ENCODE assay signal across 8 cellular contexts in genomic region chr4:25233737-25234389, GRCh38. TPM values are rescaled to one million over a fixed set of nuclear protein-coding genes. Genes with fewer than 3 reads are reported as not detected.
DNase-seq lines count a peak whose midpoint lies in the region; ATAC-seq, FAIRE-seq and TF ChIP-seq lines count a peak whose summit lies in the region.

Gene PI4K2B, plus strand, starts transcription at chr4:25234033. Its CDS starts 131 bp downstream, at chr4:25234164.

- DNase-seq in DMS79 (lab: John Stamatoyannopoulos, UW) (peak; percentile 49), RCC 7860 (ENCODE audit: low spot score) (peak; percentile 74), esophagus squamous epithelium (lab: John Stamatoyannopoulos, UW) (peak; percentile 60), naive B cell (peak; percentile 96)
- peak; percentile 94 to 97 for DNase-seq in activated T-cell treated with anti-CD3 and anti-CD28 coated beads, Interleukin-2, amount 50 U/mL, for 72 hours
- DNase-seq in stimulated activated naive B cell treated with anti-CD40 and anti-IgM and Interleukin-4, amounts not matched to agents 10 μg/mL and 1 μg/mL and 100 μg/mL, for 72 hours, result peak; percentile 93

- H3K4me3 Mint-ChIP-seq in activated T-cell treated with anti-CD3 and anti-CD28 coated beads, Interleukin-2, amount 50 U/mL, for 72 hours, result peak within 1 kb of the TSS; percentile 92 to 99
- H3K4me3 Mint-ChIP-seq in naive B cell, result peak within 1 kb of the TSS; percentile 83 to 96 (median 92)
- peak within 1 kb of the TSS; percentile 92 to 94 for H3K4me3 Mint-ChIP-seq in stimulated activated naive B cell treated with anti-CD40 and anti-IgM and Interleukin-4, amounts not matched to agents 10 μg/mL and 1 μg/mL and 100 μg/mL, for 72 hours

- peak within 1 kb of the TSS; percentile 65 to 94 (median 81) for H3K4me3 ChIP-seq in esophagus squamous epithelium

- ATAC-seq in GM21786 (IDR thresholded peaks at IDR 0.05; ENCODE audit: unreplicated experiment) (peak; percentile 67), naive B cell (ENCODE audit: low read depth in 2 of 2) (peak; percentile 83 to 87)
- peak; percentile 90 for ATAC-seq in activated T-cell treated with anti-CD3 and anti-CD28 coated beads, Interleukin-2, amount 50 U/mL, for 72 hours (replicated peaks in 1 of 2)
- ATAC-seq in stimulated activated naive B cell treated with anti-CD40 and anti-IgM and Interleukin-4, amounts not matched to agents 10 μg/mL and 1 μg/mL and 100 μg/mL, for 72 hours (replicated peaks), result peak; percentile 89 to 92

- intact Hi-C loops in esophagus squamous epithelium (cut with DNase I), result no loop called here

- peak in 2 of 4 donors; percentile 85 to 95 for TF ChIP-seq POLR2A in esophagus squamous epithelium (IDR thresholded peaks at IDR 0.05)

- H3K27me3 ChIP-seq in esophagus squamous epithelium, result no peaks in the 10 kb centered on the region

- H3K27ac ChIP-seq in KOPT-K1 (ENCODE audit: low read depth, low read length, poor library complexity, severe bottlenecking) (peak within 1 kb of the TSS; percentile 82), esophagus squamous epithelium (peak within 1 kb of the TSS; percentile 90 to 98 (median 98))

- H3K27me3 Mint-ChIP-seq in activated T-cell treated with anti-CD3 and anti-CD28 coated beads, Interleukin-2, amount 50 U/mL, for 72 hours (ENCODE audit: low read depth), result no peaks in the 10 kb centered on the region
- H3K27me3 Mint-ChIP-seq in naive B cell, result no peaks in the 10 kb centered on the region
- H3K27me3 Mint-ChIP-seq in stimulated activated naive B cell treated with anti-CD40 and anti-IgM and Interleukin-4, amounts not matched to agents 10 μg/mL and 1 μg/mL and 100 μg/mL, for 72 hours, result no peaks in the 10 kb centered on the region

- peak within 1 kb of the TSS; percentile 93 for H3K27ac Mint-ChIP-seq in activated T-cell treated with anti-CD3 and anti-CD28 coated beads, Interleukin-2, amount 50 U/mL, for 72 hours
- H3K27ac Mint-ChIP-seq in naive B cell, result peak within 1 kb of the TSS; percentile 90 to 98 (median 96)
- peak within 1 kb of the TSS; percentile 98 for H3K27ac Mint-ChIP-seq in stimulated activated naive B cell treated with anti-CD40 and anti-IgM and Interleukin-4, amounts not matched to agents 10 μg/mL and 1 μg/mL and 100 μg/mL, for 72 hours

- peaks cover 14 to 39% of the 10 kb centered on the region in 2 donors for H3K36me3 Mint-ChIP-seq in activated T-cell treated with anti-CD3 and anti-CD28 coated beads, Interleukin-2, amount 50 U/mL, for 72 hours (ENCODE audit: insufficient read depth in 2 of 2)
- H3K36me3 Mint-ChIP-seq in naive B cell, result peaks cover 19 to 27% of the 10 kb centered on the region in 2 donors
- H3K36me3 Mint-ChIP-seq in stimulated activated naive B cell treated with anti-CD40 and anti-IgM and Interleukin-4, amounts not matched to agents 10 μg/mL and 1 μg/mL and 100 μg/mL, for 72 hours, result peaks cover 16 to 31% of the 10 kb centered on the region in 2 donors

- peak in 1 of 6 experiments; percentile 30 for TF ChIP-seq CTCF in esophagus squamous epithelium (IDR thresholded peaks at IDR 0.05)

- H3K4me1 ChIP-seq in esophagus squamous epithelium, result peaks cover 0 to 22% (median 16%) of the 10 kb centered on the region in 3 donors

- 2% methylated on average over 6 to 7 of the region's 72 CpGs for WGBS in esophagus squamous epithelium, 2 donors

- FAIRE-seq in RCC 7860 (lab: Jason Lieb, UNC), result no peak

- H3K36me3 ChIP-seq in KOPT-K1 (ENCODE audit: insufficient read depth, low read length) (peaks cover 16% of the 10 kb centered on the region; the same call in 1 of the 2 replicates), esophagus squamous epithelium (no peaks in the 10 kb centered on the region)

- H3K9me3 Mint-ChIP-seq in activated T-cell treated with anti-CD3 and anti-CD28 coated beads, Interleukin-2, amount 50 U/mL, for 72 hours, result peaks cover 6% of the 10 kb centered on the region in 2 donors
- H3K9me3 Mint-ChIP-seq in naive B cell, result peaks cover 5 to 25% (median 18%) of the 10 kb centered on the region in 7 donors
- peaks cover 8% of the 10 kb centered on the region in 2 donors for H3K9me3 Mint-ChIP-seq in stimulated activated naive B cell treated with anti-CD40 and anti-IgM and Interleukin-4, amounts not matched to agents 10 μg/mL and 1 μg/mL and 100 μg/mL, for 72 hours

- H3K9me3 ChIP-seq in KOPT-K1 (ENCODE audit: insufficient read depth, low read length, poor library complexity, severe bottlenecking) (peaks cover 43% of the 10 kb centered on the region), esophagus squamous epithelium (peaks cover 0 to 12% (median 10%) of the 10 kb centered on the region in 3 donors)

- peaks cover 52% of the 10 kb centered on the region for H3K4me1 Mint-ChIP-seq in activated T-cell treated with anti-CD3 and anti-CD28 coated beads, Interleukin-2, amount 50 U/mL, for 72 hours (ENCODE audit: low read depth)
- peaks cover 28 to 34% (median 29%) of the 10 kb centered on the region in 3 donors for H3K4me1 Mint-ChIP-seq in naive B cell
- peaks cover 15 to 32% of the 10 kb centered on the region in 2 donors for H3K4me1 Mint-ChIP-seq in stimulated activated naive B cell treated with anti-CD40 and anti-IgM and Interleukin-4, amounts not matched to agents 10 μg/mL and 1 μg/mL and 100 μg/mL, for 72 hours

RNA-seq across cellular contexts. Expression of gene PI4K2B, which starts in this region (rescaled TPM):
- 10 to 100 TPM; 29.5 to 32.5 TPM for total RNA-seq in activated T-cell treated with anti-CD3 and anti-CD28 coated beads, Interleukin-2, amount 50 U/mL, for 72 hours
- 10 to 100 TPM; 11.7 to 31.7 (median 26.8) TPM for total RNA-seq in esophagus squamous epithelium
- polyA plus RNA-seq in naive B cell (ENCODE audit: low read depth in 6 of 6), result 10 to 100 TPM in 2 of 6 donors, 1 to 10 TPM in 4; 8.0 to 10.8 (median 9.2) TPM

Comparison
In these comparisons a context has a peak if more than half of its experiments do, and no peak if none do; other contexts are left out.
1. Peak in every context shown above with its lines: DNase-seq, ATAC-seq, H3K4me3 ChIP-seq and H3K27ac ChIP-seq.